8 cellular contexts compared by ENCODE assay signal in the genomic region with DNA sequence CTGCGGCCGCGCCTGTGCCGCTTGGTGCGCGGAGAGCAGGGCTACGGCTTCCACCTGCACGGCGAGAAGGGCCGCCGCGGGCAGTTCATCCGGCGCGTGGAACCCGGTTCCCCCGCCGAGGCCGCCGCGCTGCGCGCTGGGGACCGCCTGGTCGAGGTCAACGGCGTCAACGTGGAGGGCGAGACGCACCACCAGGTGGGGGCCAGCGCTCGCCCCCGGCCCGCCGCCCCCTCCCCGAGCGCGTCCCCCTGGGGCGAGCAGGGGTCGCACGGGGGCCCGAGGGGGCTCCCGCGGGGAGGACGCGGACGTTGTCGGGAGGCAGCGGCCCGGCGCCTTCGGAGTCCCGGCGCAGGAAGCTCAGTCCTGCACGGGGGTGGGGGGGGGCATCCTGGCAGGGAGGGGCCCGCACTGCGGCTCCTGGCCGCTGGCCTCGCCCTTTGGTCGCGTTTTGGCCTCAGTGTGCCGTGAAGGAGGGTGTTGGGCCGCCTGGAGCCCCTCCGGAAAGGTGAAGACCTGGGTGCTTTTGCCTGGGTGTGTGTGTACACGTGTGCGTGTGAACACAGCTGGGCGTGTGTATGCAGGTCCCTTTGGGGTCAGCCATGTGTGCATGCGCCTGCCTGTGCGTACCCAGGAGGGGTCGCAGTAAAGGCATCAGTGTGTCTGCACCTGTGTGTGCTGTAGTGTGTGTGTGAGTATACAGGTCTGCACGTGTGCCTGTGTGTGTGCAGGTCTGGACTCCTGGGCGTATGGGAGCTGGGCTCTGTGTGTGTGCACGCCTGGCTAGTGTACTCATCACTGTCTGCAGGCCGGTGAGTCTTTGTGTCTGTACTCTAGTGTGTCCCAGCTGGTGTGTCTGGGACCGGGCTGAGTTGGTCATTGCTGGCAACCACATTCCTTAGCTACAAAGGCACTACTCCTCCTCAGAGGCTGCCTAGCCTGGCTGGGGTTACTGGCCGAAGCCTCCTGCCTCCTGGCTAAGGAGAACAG. TPM values are rescaled to one million over a fixed set of nuclear protein-coding genes. Genes with fewer than 3 reads are reported as not detected.
DNase-seq lines count a peak whose midpoint lies in the region; ATAC-seq and TF ChIP-seq lines count a peak whose summit lies in the region.

No MANE protein-coding gene starts in this region.

- ATAC-seq in heart left ventricle: peak in 1 of 4 donors; percentile 9
- ATAC-seq in activated CD8-positive, alpha-beta memory T cell treated with anti-CD3 and anti-CD28 coated beads, Interleukin-2, amount 10 ng/mL, durations not matched to agents 7 days and 5 days: peak; percentile 10

- H3K27ac ChIP-seq in heart left ventricle (peak overlapping the region; percentile 66 to 98 (median 92)), right atrium auricular region (peak overlapping the region; percentile 70 to 79)

- CTCF ChIA-PET in activated CD8-positive, alpha-beta memory T cell treated with anti-CD3 and anti-CD28 coated beads, Interleukin-2, amount 10 ng/mL, durations not matched to agents 7 days and 5 days (lab: Charles Lee): interaction anchor here (0.6 to 3.3 kb wide), 5 partner anchors 11 to 120 kb away, joined by 3 to 17 read pairs (median 3); no protein-coding TSS in a partner anchor

- TF ChIP-seq CTCF in heart left ventricle (IDR thresholded peaks at IDR 0.05) (no peak), right atrium auricular region (IDR thresholded peaks at IDR 0.05) (no peak)

- intact Hi-C loops in heart left ventricle (cut with DNase I) (loop anchor here in 3 of 10 donors (2.0 to 10.0 kb wide), 2 partner anchors 19 to 57 kb away; partner anchors contain the start of genes NTHL1 (in 2 of the 3) and TSC2 (in 2 of the 3)), cardiac septum (cut with DNase I) (loop anchor here (2.0 to 10.0 kb wide), 2 partner anchors 17 to 477 kb away; no protein-coding TSS in a partner anchor)

- peaks cover 17% of the 10 kb centered on the region for H3K4me1 Mint-ChIP-seq in activated CD8-positive, alpha-beta memory T cell treated with anti-CD3 and anti-CD28 coated beads, Interleukin-2, amount 10 ng/mL, durations not matched to agents 7 days and 5 days

- H3K9me3 ChIP-seq in heart left ventricle: no peaks in the 10 kb centered on the region
- no peaks in the 10 kb centered on the region for H3K9me3 ChIP-seq in right atrium auricular region

- H3K9me3 Mint-ChIP-seq in activated CD8-positive, alpha-beta memory T cell treated with anti-CD3 and anti-CD28 coated beads, Interleukin-2, amount 10 ng/mL, durations not matched to agents 7 days and 5 days (ENCODE audit: low read depth): no peaks in the 10 kb centered on the region

- DNase-seq in heart left ventricle (peak in 4 of 5 donors; percentile 43 to 64 (median 48)), cardiac septum (ENCODE audit: low spot score) (no peak), right atrium auricular region (ENCODE audit: low spot score) (no peak), skeletal muscle cell (ENCODE audit: low read depth) (no peak), NCI-H1694 (lab: John Stamatoyannopoulos, UW) (no peak), ureter (ENCODE audit: low spot score) (no peak), NCI-H446 (lab: John Stamatoyannopoulos, UW) (no peak)
- DNase-seq in activated CD8-positive, alpha-beta memory T cell treated with anti-CD3 and anti-CD28 coated beads, Interleukin-2, amount 10 ng/mL, durations not matched to agents 7 days and 5 days: no peak

- H3K27ac Mint-ChIP-seq in activated CD8-positive, alpha-beta memory T cell treated with anti-CD3 and anti-CD28 coated beads, Interleukin-2, amount 10 ng/mL, durations not matched to agents 7 days and 5 days: no peak overlapping the region

- 6 to 24% (median 7%) methylated on average over 19 to 76 of the region's 76 CpGs for WGBS in heart left ventricle, 4 donors

- H3K36me3 ChIP-seq in heart left ventricle (peaks cover 0 to 28% (median 7%) of the 10 kb centered on the region in 9 donors), right atrium auricular region (peaks cover 11% of the 10 kb centered on the region)

- H3K27me3 Mint-ChIP-seq in activated CD8-positive, alpha-beta memory T cell treated with anti-CD3 and anti-CD28 coated beads, Interleukin-2, amount 10 ng/mL, durations not matched to agents 7 days and 5 days: peaks cover 27% of the 10 kb centered on the region

- H3K4me1 ChIP-seq in heart left ventricle: peaks cover 0 to 82% (median 41%) of the 10 kb centered on the region in 12 donors
- H3K4me1 ChIP-seq in right atrium auricular region: peaks cover 0 to 68% of the 10 kb centered on the region in 2 donors

- H3K4me3 ChIP-seq in heart left ventricle: peak overlapping the region; percentile 70 to 98 (median 88)
- peak overlapping the region; percentile 56 to 74 for H3K4me3 ChIP-seq in right atrium auricular region
- H3K4me3 ChIP-seq in skeletal muscle cell (ENCODE audit: low read depth, low read length): peak overlapping the region; percentile 63

- H3K27me3 ChIP-seq in heart left ventricle (peaks cover 0 to 17% (median 0%) of the 10 kb centered on the region in 9 donors), right atrium auricular region (no peaks in the 10 kb centered on the region)

- H3K4me3 Mint-ChIP-seq in activated CD8-positive, alpha-beta memory T cell treated with anti-CD3 and anti-CD28 coated beads, Interleukin-2, amount 10 ng/mL, durations not matched to agents 7 days and 5 days: peak overlapping the region; percentile 51

- H3K36me3 Mint-ChIP-seq in activated CD8-positive, alpha-beta memory T cell treated with anti-CD3 and anti-CD28 coated beads, Interleukin-2, amount 10 ng/mL, durations not matched to agents 7 days and 5 days: no peaks in the 10 kb centered on the region

- TF ChIP-seq POLR2A in heart left ventricle (IDR thresholded peaks at IDR 0.05): no peak

RNA-seq across cellular contexts. Expression of gene NHERF2, which starts 0.6 kb away (rescaled TPM):
- total RNA-seq in heart left ventricle (100 to 1,000 TPM; 124 to 496 (median 227) TPM), cardiac septum (183 TPM), right atrium auricular region (100 to 1,000 TPM; 187 to 213 TPM), ureter (106 TPM)
- polyA plus RNA-seq in heart left ventricle: 100 to 1,000 TPM; 213 to 396 TPM
- 1 to 10 TPM; 1.3 to 2.2 TPM for total RNA-seq in activated CD8-positive, alpha-beta memory T cell treated with anti-CD3 and anti-CD28 coated beads, Interleukin-2, amount 10 ng/mL, durations not matched to agents 7 days and 5 days

RNA-seq across cellular contexts. Expression of gene NPW, which starts 7.7 kb away (rescaled TPM):
- under 1 TPM in 1 of 9 donors, not detected in 8; 0.69 TPM for total RNA-seq in heart left ventricle
- under 1 TPM in 1 of 2 donors, not detected in 1; 0.19 TPM for polyA plus RNA-seq in heart left ventricle
- not detected for total RNA-seq in cardiac septum
- total RNA-seq in activated CD8-positive, alpha-beta memory T cell treated with anti-CD3 and anti-CD28 coated beads, Interleukin-2, amount 10 ng/mL, durations not matched to agents 7 days and 5 days: 1 to 10 TPM; 1.1 to 6.3 TPM
- total RNA-seq in right atrium auricular region: not detected
- not detected for total RNA-seq in ureter

RNA-seq across cellular contexts. Expression of gene ZNF598, which starts 17.7 kb away (rescaled TPM):
- total RNA-seq in heart left ventricle: 10 to 100 TPM; 10.9 to 47.4 (median 17.0) TPM
- polyA plus RNA-seq in heart left ventricle: 10 to 100 TPM in 1 of 2 donors, 1 to 10 TPM in 1; 9.4 to 33.8 TPM
- total RNA-seq in cardiac septum: 21.9 TPM
- total RNA-seq in activated CD8-positive, alpha-beta memory T cell treated with anti-CD3 and anti-CD28 coated beads, Interleukin-2, amount 10 ng/mL, durations not matched to agents 7 days and 5 days: 10 to 100 TPM; 76.2 to 94.5 TPM
- total RNA-seq in right atrium auricular region: 10 to 100 TPM; 11.4 to 19.9 TPM
- 46.4 TPM for total RNA-seq in ureter

RNA-seq across cellular contexts. Expression of gene NTHL1, which starts 20.3 kb away (rescaled TPM):
- total RNA-seq in heart left ventricle (10 to 100 TPM in 7 of 9 donors, 1 to 10 TPM in 2; 9.0 to 25.0 (median 11.7) TPM), cardiac septum (10.4 TPM), right atrium auricular region (10 to 100 TPM; 10.3 to 17.7 TPM), ureter (11.8 TPM)
- polyA plus RNA-seq in heart left ventricle: 10 to 100 TPM; 13.1 to 32.3 TPM
- total RNA-seq in activated CD8-positive, alpha-beta memory T cell treated with anti-CD3 and anti-CD28 coated beads, Interleukin-2, amount 10 ng/mL, durations not matched to agents 7 days and 5 days: 10 to 100 TPM; 34.3 to 37.5 TPM

RNA-seq across cellular contexts. Expression of gene TSC2, which starts 20.5 kb away (rescaled TPM):
- total RNA-seq in heart left ventricle (10 to 100 TPM; 48.4 to 94.5 (median 70.4) TPM), cardiac septum (73.3 TPM), right atrium auricular region (10 to 100 TPM; 42.4 to 43.2 TPM), ureter (178 TPM)
- polyA plus RNA-seq in heart left ventricle: 10 to 100 TPM; 33.3 to 44.8 TPM
- total RNA-seq in activated CD8-positive, alpha-beta memory T cell treated with anti-CD3 and anti-CD28 coated beads, Interleukin-2, amount 10 ng/mL, durations not matched to agents 7 days and 5 days: 100 to 1,000 TPM; 101 to 115 TPM

Comparison
In these comparisons a context has a peak if more than half of its experiments do, and no peak if none do; other contexts are left out.
1. DNase-seq: peak in heart left ventricle (4 of 5); none in cardiac septum (single experiment), activated CD8-positive, alpha-beta memory T cell treated with anti-CD3 and anti-CD28 coated beads, Interleukin-2, amount 10 ng/mL, durations not matched to agents 7 days and 5 days (single experiment), right atrium auricular region (single experiment), skeletal muscle cell (single experiment), NCI-H1694 (single experiment), ureter (single experiment) and NCI-H446 (0 of 2).
2. RNA of gene NHERF2, which starts 0.6 kb away (total RNA-seq): 124 to 496 TPM in heart left ventricle, 187 to 213 TPM in right atrium auricular region, 183 TPM in cardiac septum (single experiment) and 106 TPM in ureter (single experiment); 1.3 to 2.2 TPM in activated CD8-positive, alpha-beta memory T cell treated with anti-CD3 and anti-CD28 coated beads, Interleukin-2, amount 10 ng/mL, durations not matched to agents 7 days and 5 days; every median in the first group is over 10 times any median in the second.
3. Peak in every context shown above with its lines, with median percentiles within 50 percentile points of each other: H3K4me3 ChIP-seq.